23 cellular contexts compared by ENCODE assay signal in genomic region chrX:16733013-16733412, GRCh38. TPM values are rescaled to one million over a fixed set of nuclear protein-coding genes. Genes with fewer than 3 reads are reported as not detected.
DNase-seq lines count a peak whose midpoint lies in the region; ATAC-seq, FAIRE-seq and TF ChIP-seq lines count a peak whose summit lies in the region.
"Had no signal": no experiment of that assay in that cellular context is flagged by ENCODE, and none has a peak within 500 bp of the region (broad histone marks: within the 10 kb centered on the region; RNA-seq: fewer than 3 reads in every experiment).

No MANE protein-coding gene starts in this region.

- no peaks in the 10 kb centered on the region for H3K9me3 ChIP-seq in right lobe of liver
- no peaks in the 10 kb centered on the region for H3K9me3 ChIP-seq in HepG2 (ENCODE audit: low read length)
- H3K9me3 ChIP-seq in endothelial cell of umbilical vein (replicated peaks; ENCODE audit: control insufficient read depth, insufficient read depth, low read length): no peaks in the 10 kb centered on the region
- H3K9me3 ChIP-seq: MG63, SJCRH30 had no signal

- CTCF ChIA-PET in HepG2 (lab: Yijun Ruan, JAX; ENCODE audit: low intra/inter-chr PET ratio, low total read pairs): no interaction called here
- CTCF ChIA-PET in endothelial cell of umbilical vein (lab: Charles Lee): no interaction called here

- peak in 3 of 4 donors; percentile 17 to 33 (median 22) for ATAC-seq in right lobe of liver
- ATAC-seq in HepG2: no peak
- no peak for ATAC-seq in GM18873 (IDR thresholded peaks at IDR 0.05; ENCODE audit: low FRiP score, unreplicated experiment)
- ATAC-seq: PC-3, Right ventricle myocardium inferior had no signal

- H3K27ac ChIP-seq in right lobe of liver (no peak overlapping the region), HepG2 (ENCODE audit: extremely low read length, insufficient read depth, low read length) (no peak overlapping the region), endothelial cell of umbilical vein (ENCODE audit: insufficient read depth, low read depth, low read length) (no peak overlapping the region)
- H3K27ac ChIP-seq: SJCRH30 had no signal

- H3K27me3 ChIP-seq in right lobe of liver (no peaks in the 10 kb centered on the region), HepG2 (ENCODE audit: control insufficient read depth in 1 of 2, insufficient read depth in 2 of 2, low read length in 2 of 2) (no peaks in the 10 kb centered on the region), endothelial cell of umbilical vein (ENCODE audit: control insufficient read depth in 2 of 2, insufficient read depth in 2 of 2, low read length in 2 of 2) (no peaks in the 10 kb centered on the region)
- H3K27me3 ChIP-seq: MG63, SJCRH30 had no signal

- peak overlapping the region; percentile 15 for H3K27ac Mint-ChIP-seq in activated T-helper 1 cell treated with anti-CD3 and anti-CD28 coated beads, Interleukin-12 subunit alpha, Interleukin-12 subunit beta, Interleukin-2, Interleukin-4 antibody, amounts not matched to agents 30 ng/mL and 10 ng/mL and 1 ng/mL, durations not matched to agents 14 hours and 24 hours and 36 hours
- H3K27ac Mint-ChIP-seq: HFFc6 had no signal

- DNase-seq in right lobe of liver (no peak), HepG2 (ENCODE audit: low spot score) (no peak), endothelial cell of umbilical vein (ENCODE audit: low read depth, low spot score) (peak; percentile 2), NCI-H1092 (lab: John Stamatoyannopoulos, UW) (no peak)
- no peak for DNase-seq in activated T-helper 1 cell treated with anti-CD3 and anti-CD28 coated beads, Interleukin-12 subunit alpha, Interleukin-12 subunit beta, Interleukin-2, Interleukin-4 antibody, amounts not matched to agents 30 ng/mL and 10 ng/mL and 1 ng/mL, durations not matched to agents 14 hours and 24 hours and 36 hours (ENCODE audit: low spot score)
- no peak for DNase-seq in stimulated activated naive CD4-positive, alpha-beta T cell treated with Interleukin-2 at 50 U/mL for 16 hours (lab: John Stamatoyannopoulos, UW)
- DNase-seq: CD4-positive, CD25-positive, alpha-beta regulatory T cell; DMS153; DND-41; GOT3; HFFc6; KG1; MG63; NCI-H2029; NCI-H446; NCI-H524 treated with DMSO at 0.1 percent for 48 hours; NCI-H774; PC-3; SJCRH30 had no signal

- H3K4me1 ChIP-seq in right lobe of liver (peaks cover 0 to 5% (median 0%) of the 10 kb centered on the region in 4 donors), HepG2 (ENCODE audit: insufficient read depth, low read length) (no peaks in the 10 kb centered on the region), endothelial cell of umbilical vein (ENCODE audit: control insufficient read depth, extremely low read depth, insufficient read depth, low read length) (peaks cover 6% of the 10 kb centered on the region)
- H3K4me1 ChIP-seq: HAP-1, SJCRH30 had no signal

- no peak for TF ChIP-seq POLR2A in right lobe of liver (IDR thresholded peaks at IDR 0.05)
- no peak for TF ChIP-seq POLR2A in HepG2 (IDR thresholded peaks at IDR 0.05; ENCODE audit: insufficient read depth in 1 of 2, low read depth in 2 of 2, low read length in 2 of 2)
- TF ChIP-seq POLR2A in endothelial cell of umbilical vein (IDR thresholded peaks at IDR 0.05; ENCODE audit: low read depth, low read length): no peak

- H3K4me1 Mint-ChIP-seq in activated T-helper 1 cell treated with anti-CD3 and anti-CD28 coated beads, Interleukin-12 subunit alpha, Interleukin-12 subunit beta, Interleukin-2, Interleukin-4 antibody, amounts not matched to agents 30 ng/mL and 10 ng/mL and 1 ng/mL, durations not matched to agents 14 hours and 24 hours and 36 hours (ENCODE audit: low read depth): peaks cover 6% of the 10 kb centered on the region

- H2AFZ ChIP-seq in HepG2 (ENCODE audit: low read length) (no peak overlapping the region), endothelial cell of umbilical vein (ENCODE audit: low read depth, low read length) (no peak overlapping the region)

- TF ChIP-seq EP300 in HepG2 (IDR thresholded peaks at IDR 0.05; ENCODE audit: low read depth in 2 of 2, low read length in 2 of 2) (no peak), HepG2 (CRISPR knock-in tag; IDR thresholded peaks at IDR 0.05; ENCODE audit: borderline replicate concordance) (no peak)

- intact Hi-C loops in right lobe of liver (cut with DNase I): no loop called here
- intact Hi-C loops in HepG2 (cut with micrococcal nuclease; ENCODE audit: unreplicated experiment): no loop called here
- intact Hi-C loops in activated T-helper 1 cell treated with anti-CD3 and anti-CD28 coated beads, Interleukin-12 subunit alpha, Interleukin-12 subunit beta, Interleukin-2, Interleukin-4 antibody, amounts not matched to agents 30 ng/mL and 10 ng/mL and 1 ng/mL, durations not matched to agents 14 hours and 24 hours and 36 hours (cut with micrococcal nuclease): no loop called here
- intact Hi-C loops in endothelial cell of umbilical vein (cut with micrococcal nuclease): no loop called here

- H3K9ac ChIP-seq in HepG2 (ENCODE audit: insufficient read depth, low read depth, low read length) (no peak overlapping the region), endothelial cell of umbilical vein (replicated peaks; ENCODE audit: extremely low read depth, insufficient read depth, low read length) (no peak overlapping the region)

- H3K9me3 Mint-ChIP-seq in activated T-helper 1 cell treated with anti-CD3 and anti-CD28 coated beads, Interleukin-12 subunit alpha, Interleukin-12 subunit beta, Interleukin-2, Interleukin-4 antibody, amounts not matched to agents 30 ng/mL and 10 ng/mL and 1 ng/mL, durations not matched to agents 14 hours and 24 hours and 36 hours: no peaks in the 10 kb centered on the region
- H3K9me3 Mint-ChIP-seq: CD4-positive, CD25-positive, alpha-beta regulatory T cell; HFFc6 had no signal

- H3K79me2 ChIP-seq in HepG2 (ENCODE audit: insufficient read depth, low read length): peaks cover 5% of the 10 kb centered on the region
- peaks cover 2% of the 10 kb centered on the region for H3K79me2 ChIP-seq in endothelial cell of umbilical vein (ENCODE audit: control insufficient read depth, insufficient read depth, low read length)

- FAIRE-seq in HepG2 (lab: Jason Lieb, UNC): no peak
- peak; percentile 15 for FAIRE-seq in endothelial cell of umbilical vein (lab: Jason Lieb, UNC)
- FAIRE-seq: GM12892 had no signal

- H4K20me1 ChIP-seq in HepG2 (ENCODE audit: insufficient read depth, low read length) (no peaks in the 10 kb centered on the region), endothelial cell of umbilical vein (replicated peaks; ENCODE audit: control insufficient read depth, extremely low read depth, insufficient read depth, low read length) (no peaks in the 10 kb centered on the region)

- no peaks in the 10 kb centered on the region for H3K9me1 ChIP-seq in endothelial cell of umbilical vein (replicated peaks; ENCODE audit: control insufficient read depth, extremely low read depth, insufficient read depth, low read length)

- no peaks in the 10 kb centered on the region for H3K27me3 Mint-ChIP-seq in activated T-helper 1 cell treated with anti-CD3 and anti-CD28 coated beads, Interleukin-12 subunit alpha, Interleukin-12 subunit beta, Interleukin-2, Interleukin-4 antibody, amounts not matched to agents 30 ng/mL and 10 ng/mL and 1 ng/mL, durations not matched to agents 14 hours and 24 hours and 36 hours (ENCODE audit: insufficient read depth)
- H3K27me3 Mint-ChIP-seq: CD4-positive, CD25-positive, alpha-beta regulatory T cell had no signal

- BruUV-seq in HepG2 (replicated peaks; lab: Mats Ljungman, UMichigan) (no TSS peak), endothelial cell of umbilical vein (replicated peaks; lab: Mats Ljungman, UMichigan) (no TSS peak)

- in situ Hi-C loops in HepG2 (cut with HindIII; ENCODE audit: extremely low pct_ligation_motif_present, low pct_unique_long_range_greater_than_20kb): no loop called here

- TF ChIP-seq CTCF in right lobe of liver (IDR thresholded peaks at IDR 0.05) (no peak), HepG2 (CRISPR knock-in tag; IDR thresholded peaks at IDR 0.05) (no peak), endothelial cell of umbilical vein (IDR thresholded peaks at IDR 0.05; ENCODE audit: extremely low read depth in 1 of 2, insufficient read depth in 1 of 2, low read depth in 1 of 2, low read length in 2 of 2) (no peak)

- POLR2A ChIA-PET in HepG2 (lab: Yijun Ruan, JAX): interaction anchor here (1.1 to 1.6 kb wide), 2 partner anchors 14 to 38 kb away, joined by 3 to 5 read pairs; partner anchors contain the start of gene SYAP1
- POLR2A ChIA-PET in endothelial cell of umbilical vein (lab: Charles Lee): no interaction called here

- no peak for TF ChIP-seq RAD21 in HepG2 (CRISPR knock-in tag; IDR thresholded peaks at IDR 0.05)

- H3K4me3 ChIP-seq in right lobe of liver (no peak overlapping the region), HepG2 (replicated peaks in 1 of 3; ENCODE audit: insufficient read depth in 1 of 3, low read depth in 2 of 3, low read length in 3 of 3) (no peak overlapping the region), endothelial cell of umbilical vein (replicated peaks in 1 of 3; ENCODE audit: insufficient read depth in 1 of 3, low read depth in 1 of 3, low read length in 3 of 3) (no peak overlapping the region)
- H3K4me3 ChIP-seq: HAP-1, MG63, SJCRH30 had no signal

- peaks cover 11% of the 10 kb centered on the region for H3K36me3 Mint-ChIP-seq in activated T-helper 1 cell treated with anti-CD3 and anti-CD28 coated beads, Interleukin-12 subunit alpha, Interleukin-12 subunit beta, Interleukin-2, Interleukin-4 antibody, amounts not matched to agents 30 ng/mL and 10 ng/mL and 1 ng/mL, durations not matched to agents 14 hours and 24 hours and 36 hours (ENCODE audit: low read depth)

- H3K36me3 ChIP-seq in right lobe of liver: peaks cover 0 to 26% (median 6%) of the 10 kb centered on the region in 4 donors
- peaks cover 1 to 12% of the 10 kb centered on the region in 2 experiments; a peak in 2 of 5 replicates for H3K36me3 ChIP-seq in HepG2 (replicated peaks in 1 of 2; ENCODE audit: control insufficient read depth in 1 of 2, insufficient read depth in 2 of 2, low read length in 2 of 2)
- peaks cover 0 to 4% of the 10 kb centered on the region in 2 experiments for H3K36me3 ChIP-seq in endothelial cell of umbilical vein (ENCODE audit: control insufficient read depth in 2 of 2, extremely low read depth in 1 of 2, insufficient read depth in 2 of 2, low read length in 2 of 2)

- H3K4me2 ChIP-seq in HepG2 (ENCODE audit: low read depth, low read length) (no peak overlapping the region), endothelial cell of umbilical vein (ENCODE audit: insufficient read depth, low read length) (no peak overlapping the region)

- H3K4me3 Mint-ChIP-seq in activated T-helper 1 cell treated with anti-CD3 and anti-CD28 coated beads, Interleukin-12 subunit alpha, Interleukin-12 subunit beta, Interleukin-2, Interleukin-4 antibody, amounts not matched to agents 30 ng/mL and 10 ng/mL and 1 ng/mL, durations not matched to agents 14 hours and 24 hours and 36 hours: no peak overlapping the region
- H3K4me3 Mint-ChIP-seq: CD4-positive, CD25-positive, alpha-beta regulatory T cell; HFFc6 had no signal

- dilution Hi-C loops in endothelial cell of umbilical vein (cut with MboI; ENCODE audit: extremely low pct_ligation_motif_present, low sequenced_read_pairs): no loop called here

RNA-seq across cellular contexts. Expression of gene SYAP1, which starts 13.6 kb away (rescaled TPM):
- 10 to 100 TPM; 22.5 to 35.7 (median 29.5) TPM for total RNA-seq in right lobe of liver
- 18.5 and 25.3 TPM in 2 replicates for total RNA-seq in HepG2 (2016; rRNA removed; fragmentation: Illumina TruSeq; extraction: Trizol)
- total RNA-seq in HepG2 (2016; cell fraction: cytosol; rRNA removed; fragmentation: Illumina TruSeq; extraction: Trizol; ENCODE audit: low read depth): 1.8 and 2.4 TPM in 2 replicates
- 17.7 and 30.0 TPM in 2 replicates for total RNA-seq in HepG2 (2016; cell fraction: insoluble cytoplasmic fraction; rRNA removed; fragmentation: Illumina TruSeq; extraction: Trizol)
- total RNA-seq in HepG2 (2016; cell fraction: membrane; rRNA removed; fragmentation: Illumina TruSeq; extraction: Trizol): 6.9 and 7.3 TPM in 2 replicates
- 10.0 and 11.8 TPM in 2 replicates for total RNA-seq in HepG2 (2016; cell fraction: nucleus; rRNA removed; fragmentation: Illumina TruSeq; extraction: Trizol)
- 4.3 and 4.9 TPM in 2 replicates for polyA plus RNA-seq in HepG2 (2011; rRNA removed)
- polyA plus RNA-seq in HepG2 (2011; cell fraction: cytosol; rRNA removed): 4.1 and 4.7 TPM in 2 replicates
- polyA plus RNA-seq in HepG2 (2011; cell fraction: nucleus; rRNA removed): 1.4 and 2.1 TPM in 2 replicates
- polyA plus RNA-seq in HepG2 (2012): 9.0 and 13.4 TPM in 2 replicates
- 2.0 and 2.2 TPM in 2 replicates for polyA plus RNA-seq in HepG2 (2016; cell fraction: cytosol; fragmentation: Illumina TruSeq; extraction: Trizol; ENCODE audit: low read depth)
- polyA plus RNA-seq in HepG2 (2016; cell fraction: insoluble cytoplasmic fraction; fragmentation: Illumina TruSeq; extraction: Trizol; ENCODE audit: low read depth): 29.4 TPM in 2 replicates
- polyA plus RNA-seq in HepG2 (2016; cell fraction: membrane; fragmentation: Illumina TruSeq; extraction: Trizol; ENCODE audit: low read depth): 4.6 and 4.9 TPM in 2 replicates
- polyA plus RNA-seq in HepG2 (2016; cell fraction: nucleus; fragmentation: Illumina TruSeq; extraction: Trizol; ENCODE audit: insufficient read depth, low read depth): 10.1 and 12.0 TPM in 2 replicates
- polyA minus RNA-seq in HepG2 (2011; rRNA and poly(A)+ RNA removed; ENCODE audit: low replicate concordance): 3.2 and 10.1 TPM in 2 replicates
- 3.6 and 4.2 TPM in 2 replicates for polyA minus RNA-seq in HepG2 (2011; cell fraction: cytosol; rRNA and poly(A)+ RNA removed)
- 5.7 and 5.9 TPM in 2 replicates for polyA minus RNA-seq in HepG2 (2011; cell fraction: nucleus; rRNA and poly(A)+ RNA removed)
- total RNA-seq in activated T-helper 1 cell treated with anti-CD3 and anti-CD28 coated beads, Interleukin-12 subunit alpha, Interleukin-12 subunit beta, Interleukin-2, Interleukin-4 antibody, amounts not matched to agents 30 ng/mL and 10 ng/mL and 1 ng/mL, durations not matched to agents 14 hours and 24 hours and 36 hours: 19.5 and 19.7 TPM in 2 replicates
- 21.9 and 22.2 TPM in 2 replicates for total RNA-seq in endothelial cell of umbilical vein
- 2.6 and 3.4 TPM in 2 replicates for polyA plus RNA-seq in endothelial cell of umbilical vein
- 5.4 and 6.6 TPM in 2 replicates for polyA plus RNA-seq in endothelial cell of umbilical vein (2011; cell fraction: cytosol; rRNA removed)
- 3.5 and 4.2 TPM in 2 replicates for polyA plus RNA-seq in endothelial cell of umbilical vein (2011; cell fraction: nucleus; rRNA removed)
- 14.5 and 16.0 TPM in 2 replicates for polyA plus RNA-seq in endothelial cell of umbilical vein (2012)
- polyA minus RNA-seq in endothelial cell of umbilical vein: 5.4 and 6.7 TPM in 2 replicates
- 13.3 TPM for polyA minus RNA-seq in endothelial cell of umbilical vein (2011; cell fraction: cytosol; rRNA and poly(A)+ RNA removed)
- polyA minus RNA-seq in endothelial cell of umbilical vein (2011; cell fraction: nucleus; rRNA and poly(A)+ RNA removed): 3.7 and 5.4 TPM in 2 replicates

RNA-seq across cellular contexts. Expression of gene CTPS2, which starts 20.5 kb away (rescaled TPM):
- total RNA-seq in right lobe of liver (10 to 100 TPM in 1 of 6 experiments, 1 to 10 TPM in 5; 5.0 to 10.3 (median 8.8) TPM), HepG2 (2016; rRNA removed; fragmentation: Illumina TruSeq; extraction: Trizol) (26.1 and 32.2 TPM in 2 replicates), endothelial cell of umbilical vein (15.1 and 15.7 TPM in 2 replicates)
- total RNA-seq in HepG2 (2016; cell fraction: cytosol; rRNA removed; fragmentation: Illumina TruSeq; extraction: Trizol; ENCODE audit: low read depth): 5.7 and 7.5 TPM in 2 replicates
- total RNA-seq in HepG2 (2016; cell fraction: insoluble cytoplasmic fraction; rRNA removed; fragmentation: Illumina TruSeq; extraction: Trizol): 23.8 and 33.8 TPM in 2 replicates
- total RNA-seq in HepG2 (2016; cell fraction: membrane; rRNA removed; fragmentation: Illumina TruSeq; extraction: Trizol): 10.1 and 10.8 TPM in 2 replicates
- 23.4 and 23.8 TPM in 2 replicates for total RNA-seq in HepG2 (2016; cell fraction: nucleus; rRNA removed; fragmentation: Illumina TruSeq; extraction: Trizol)
- polyA plus RNA-seq in HepG2 (2011; rRNA removed) (8.3 and 10.3 TPM in 2 replicates), endothelial cell of umbilical vein (6.4 and 7.4 TPM in 2 replicates)
- polyA plus RNA-seq in HepG2 (2011; cell fraction: cytosol; rRNA removed): 5.8 and 7.1 TPM in 2 replicates
- 7.3 and 8.8 TPM in 2 replicates for polyA plus RNA-seq in HepG2 (2011; cell fraction: nucleus; rRNA removed)
- 11.7 and 14.7 TPM in 2 replicates for polyA plus RNA-seq in HepG2 (2012)
- polyA plus RNA-seq in HepG2 (2016; cell fraction: cytosol; fragmentation: Illumina TruSeq; extraction: Trizol; ENCODE audit: low read depth): 2.5 TPM in 2 replicates
- 26.9 and 27.1 TPM in 2 replicates for polyA plus RNA-seq in HepG2 (2016; cell fraction: insoluble cytoplasmic fraction; fragmentation: Illumina TruSeq; extraction: Trizol; ENCODE audit: low read depth)
- polyA plus RNA-seq in HepG2 (2016; cell fraction: membrane; fragmentation: Illumina TruSeq; extraction: Trizol; ENCODE audit: low read depth): 6.7 and 8.0 TPM in 2 replicates
- polyA plus RNA-seq in HepG2 (2016; cell fraction: nucleus; fragmentation: Illumina TruSeq; extraction: Trizol; ENCODE audit: insufficient read depth, low read depth): 34.0 and 40.8 TPM in 2 replicates
- polyA minus RNA-seq in HepG2 (2011; rRNA and poly(A)+ RNA removed; ENCODE audit: low replicate concordance): 10.5 and 22.3 TPM in 2 replicates
- polyA minus RNA-seq in HepG2 (2011; cell fraction: cytosol; rRNA and poly(A)+ RNA removed): 11.4 and 11.9 TPM in 2 replicates
- polyA minus RNA-seq in HepG2 (2011; cell fraction: nucleus; rRNA and poly(A)+ RNA removed): 21.0 and 28.7 TPM in 2 replicates
- total RNA-seq in activated T-helper 1 cell treated with anti-CD3 and anti-CD28 coated beads, Interleukin-12 subunit alpha, Interleukin-12 subunit beta, Interleukin-2, Interleukin-4 antibody, amounts not matched to agents 30 ng/mL and 10 ng/mL and 1 ng/mL, durations not matched to agents 14 hours and 24 hours and 36 hours: 5.1 and 5.3 TPM in 2 replicates
- polyA plus RNA-seq in endothelial cell of umbilical vein (2011; cell fraction: cytosol; rRNA removed): 5.6 and 6.2 TPM in 2 replicates
- 18.8 and 20.4 TPM in 2 replicates for polyA plus RNA-seq in endothelial cell of umbilical vein (2011; cell fraction: nucleus; rRNA removed)
- polyA plus RNA-seq in endothelial cell of umbilical vein (2012): 13.9 and 14.1 TPM in 2 replicates
- polyA minus RNA-seq in endothelial cell of umbilical vein: 13.9 and 17.2 TPM in 2 replicates
- 15.4 TPM for polyA minus RNA-seq in endothelial cell of umbilical vein (2011; cell fraction: cytosol; rRNA and poly(A)+ RNA removed)
- polyA minus RNA-seq in endothelial cell of umbilical vein (2011; cell fraction: nucleus; rRNA and poly(A)+ RNA removed): 21.4 and 21.9 TPM in 2 replicates

RNA-seq across cellular contexts. Expression of gene TXLNG, which starts 53.3 kb away (rescaled TPM):
- total RNA-seq in right lobe of liver (1 to 10 TPM; 3.9 to 9.3 (median 7.3) TPM), HepG2 (2016; rRNA removed; fragmentation: Illumina TruSeq; extraction: Trizol) (13.1 and 17.8 TPM in 2 replicates), endothelial cell of umbilical vein (7.3 and 7.6 TPM in 2 replicates)
- total RNA-seq in HepG2 (2016; cell fraction: cytosol; rRNA removed; fragmentation: Illumina TruSeq; extraction: Trizol; ENCODE audit: low read depth): 1.6 and 2.4 TPM in 2 replicates
- 13.0 and 18.0 TPM in 2 replicates for total RNA-seq in HepG2 (2016; cell fraction: insoluble cytoplasmic fraction; rRNA removed; fragmentation: Illumina TruSeq; extraction: Trizol)
- total RNA-seq in HepG2 (2016; cell fraction: membrane; rRNA removed; fragmentation: Illumina TruSeq; extraction: Trizol): 6.0 and 6.6 TPM in 2 replicates
- 9.1 and 10.1 TPM in 2 replicates for total RNA-seq in HepG2 (2016; cell fraction: nucleus; rRNA removed; fragmentation: Illumina TruSeq; extraction: Trizol)
- polyA plus RNA-seq in HepG2 (2011; rRNA removed) (13.4 and 15.5 TPM in 2 replicates), endothelial cell of umbilical vein (4.8 and 6.8 TPM in 2 replicates)
- 6.4 and 10.9 TPM in 2 replicates for polyA plus RNA-seq in HepG2 (2011; cell fraction: cytosol; rRNA removed)
- polyA plus RNA-seq in HepG2 (2011; cell fraction: nucleus; rRNA removed): 7.6 and 12.0 TPM in 2 replicates
- 11.8 and 13.5 TPM in 2 replicates for polyA plus RNA-seq in HepG2 (2012)
- polyA plus RNA-seq in HepG2 (2016; cell fraction: cytosol; fragmentation: Illumina TruSeq; extraction: Trizol; ENCODE audit: low read depth): 0.61 and 0.70 TPM in 2 replicates
- 18.7 and 19.3 TPM in 2 replicates for polyA plus RNA-seq in HepG2 (2016; cell fraction: insoluble cytoplasmic fraction; fragmentation: Illumina TruSeq; extraction: Trizol; ENCODE audit: low read depth)
- polyA plus RNA-seq in HepG2 (2016; cell fraction: membrane; fragmentation: Illumina TruSeq; extraction: Trizol; ENCODE audit: low read depth): 2.4 and 3.2 TPM in 2 replicates
- 18.0 and 18.4 TPM in 2 replicates for polyA plus RNA-seq in HepG2 (2016; cell fraction: nucleus; fragmentation: Illumina TruSeq; extraction: Trizol; ENCODE audit: insufficient read depth, low read depth)
- polyA minus RNA-seq in HepG2 (2011; rRNA and poly(A)+ RNA removed; ENCODE audit: low replicate concordance): 5.1 and 21.6 TPM in 2 replicates
- polyA minus RNA-seq in HepG2 (2011; cell fraction: cytosol; rRNA and poly(A)+ RNA removed): 6.6 and 8.6 TPM in 2 replicates
- polyA minus RNA-seq in HepG2 (2011; cell fraction: nucleus; rRNA and poly(A)+ RNA removed): 8.1 and 11.6 TPM in 2 replicates
- total RNA-seq in activated T-helper 1 cell treated with anti-CD3 and anti-CD28 coated beads, Interleukin-12 subunit alpha, Interleukin-12 subunit beta, Interleukin-2, Interleukin-4 antibody, amounts not matched to agents 30 ng/mL and 10 ng/mL and 1 ng/mL, durations not matched to agents 14 hours and 24 hours and 36 hours: 23.8 and 25.4 TPM in 2 replicates
- polyA plus RNA-seq in endothelial cell of umbilical vein (2011; cell fraction: cytosol; rRNA removed): 5.8 and 5.9 TPM in 2 replicates
- polyA plus RNA-seq in endothelial cell of umbilical vein (2011; cell fraction: nucleus; rRNA removed): 9.8 and 13.3 TPM in 2 replicates
- 8.3 and 9.8 TPM in 2 replicates for polyA plus RNA-seq in endothelial cell of umbilical vein (2012)
- polyA minus RNA-seq in endothelial cell of umbilical vein: 5.4 and 6.4 TPM in 2 replicates
- polyA minus RNA-seq in endothelial cell of umbilical vein (2011; cell fraction: cytosol; rRNA and poly(A)+ RNA removed): 21.2 TPM
- polyA minus RNA-seq in endothelial cell of umbilical vein (2011; cell fraction: nucleus; rRNA and poly(A)+ RNA removed): 4.0 and 5.8 TPM in 2 replicates

Comparison
In these comparisons a context has a peak if more than half of its experiments do, and no peak if none do; other contexts are left out.
1. ATAC-seq: peak in right lobe of liver (3 of 4); none in HepG2 (single experiment) and GM18873 (single experiment).